2 cellular contexts compared by ENCODE assay signal in the genomic region with DNA sequence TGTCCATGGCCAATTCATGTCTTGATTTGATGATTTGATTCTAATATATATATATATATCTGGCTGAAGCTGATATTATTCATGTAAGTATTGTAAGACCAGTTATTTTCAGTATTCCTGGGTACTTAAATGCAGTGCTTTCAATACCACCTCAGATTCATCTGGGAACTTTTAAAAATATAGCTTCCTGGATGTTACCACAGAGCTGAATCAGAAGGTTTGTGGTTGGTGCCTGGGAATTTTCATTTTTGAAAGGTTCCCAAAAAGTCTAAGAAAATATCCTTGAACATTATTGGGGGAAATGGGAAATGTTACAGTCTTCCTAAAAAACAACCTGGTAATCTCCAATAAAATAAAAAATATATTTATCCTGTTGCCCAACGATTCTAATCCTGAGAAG.
TF ChIP-seq lines count a peak whose summit lies in the region.

No MANE protein-coding gene starts in this region.

TF ChIP-seq in SK-N-SH, 30 proteins besides CTCF, POLR2A, EP300 and RAD21 (continued from another document):
- TF ChIP-seq, protein P1, sequence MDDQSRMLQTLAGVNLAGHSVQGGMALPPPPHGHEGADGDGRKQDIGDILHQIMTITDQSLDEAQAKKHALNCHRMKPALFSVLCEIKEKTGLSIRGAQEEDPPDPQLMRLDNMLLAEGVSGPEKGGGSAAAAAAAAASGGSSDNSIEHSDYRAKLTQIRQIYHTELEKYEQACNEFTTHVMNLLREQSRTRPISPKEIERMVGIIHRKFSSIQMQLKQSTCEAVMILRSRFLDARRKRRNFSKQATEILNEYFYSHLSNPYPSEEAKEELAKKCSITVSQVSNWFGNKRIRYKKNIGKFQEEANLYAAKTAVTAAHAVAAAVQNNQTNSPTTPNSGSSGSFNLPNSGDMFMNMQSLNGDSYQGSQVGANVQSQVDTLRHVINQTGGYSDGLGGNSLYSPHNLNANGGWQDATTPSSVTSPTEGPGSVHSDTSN (IDR thresholded peaks at IDR 0.05): peak; percentile 53; the same call in 1 of the 2 replicates
- no peak for TF ChIP-seq TAF1 (IDR thresholded peaks at IDR 0.05; ENCODE audit: borderline replicate concordance, low read depth, low read length)
- TF ChIP-seq, protein P2, sequence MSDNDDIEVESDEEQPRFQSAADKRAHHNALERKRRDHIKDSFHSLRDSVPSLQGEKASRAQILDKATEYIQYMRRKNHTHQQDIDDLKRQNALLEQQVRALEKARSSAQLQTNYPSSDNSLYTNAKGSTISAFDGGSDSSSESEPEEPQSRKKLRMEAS (IDR thresholded peaks at IDR 0.05; ENCODE audit: low read depth): no peak
- no peak for TF ChIP-seq NFIC (IDR thresholded peaks at IDR 0.05; ENCODE audit: borderline replicate concordance)
- no peak for TF ChIP-seq MXI1 (IDR thresholded peaks at IDR 0.05; ENCODE audit: low read depth, low read length)
- TF ChIP-seq FOXJ3 (CRISPR knock-in tag; IDR thresholded peaks at IDR 0.05): no peak
- TF ChIP-seq JUND (IDR thresholded peaks at IDR 0.05): 0 out of 2 replicates have a peak, but pooled peaks have one; percentile 26
- TF ChIP-seq, protein P3, sequence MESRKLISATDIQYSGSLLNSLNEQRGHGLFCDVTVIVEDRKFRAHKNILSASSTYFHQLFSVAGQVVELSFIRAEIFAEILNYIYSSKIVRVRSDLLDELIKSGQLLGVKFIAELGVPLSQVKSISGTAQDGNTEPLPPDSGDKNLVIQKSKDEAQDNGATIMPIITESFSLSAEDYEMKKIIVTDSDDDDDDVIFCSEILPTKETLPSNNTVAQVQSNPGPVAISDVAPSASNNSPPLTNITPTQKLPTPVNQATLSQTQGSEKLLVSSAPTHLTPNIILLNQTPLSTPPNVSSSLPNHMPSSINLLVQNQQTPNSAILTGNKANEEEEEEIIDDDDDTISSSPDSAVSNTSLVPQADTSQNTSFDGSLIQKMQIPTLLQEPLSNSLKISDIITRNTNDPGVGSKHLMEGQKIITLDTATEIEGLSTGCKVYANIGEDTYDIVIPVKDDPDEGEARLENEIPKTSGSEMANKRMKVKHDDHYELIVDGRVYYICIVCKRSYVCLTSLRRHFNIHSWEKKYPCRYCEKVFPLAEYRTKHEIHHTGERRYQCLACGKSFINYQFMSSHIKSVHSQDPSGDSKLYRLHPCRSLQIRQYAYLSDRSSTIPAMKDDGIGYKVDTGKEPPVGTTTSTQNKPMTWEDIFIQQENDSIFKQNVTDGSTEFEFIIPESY (IDR thresholded peaks at IDR 0.05; ENCODE audit: borderline replicate concordance, low read depth): no peak
- TF ChIP-seq, protein P4, sequence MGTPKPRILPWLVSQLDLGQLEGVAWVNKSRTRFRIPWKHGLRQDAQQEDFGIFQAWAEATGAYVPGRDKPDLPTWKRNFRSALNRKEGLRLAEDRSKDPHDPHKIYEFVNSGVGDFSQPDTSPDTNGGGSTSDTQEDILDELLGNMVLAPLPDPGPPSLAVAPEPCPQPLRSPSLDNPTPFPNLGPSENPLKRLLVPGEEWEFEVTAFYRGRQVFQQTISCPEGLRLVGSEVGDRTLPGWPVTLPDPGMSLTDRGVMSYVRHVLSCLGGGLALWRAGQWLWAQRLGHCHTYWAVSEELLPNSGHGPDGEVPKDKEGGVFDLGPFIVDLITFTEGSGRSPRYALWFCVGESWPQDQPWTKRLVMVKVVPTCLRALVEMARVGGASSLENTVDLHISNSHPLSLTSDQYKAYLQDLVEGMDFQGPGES (IDR thresholded peaks at IDR 0.05; ENCODE audit: low read depth, low read length): no peak
- TF ChIP-seq GATA2 (CRISPR knock-in tag; IDR thresholded peaks at IDR 0.05): no peak
- no peak for TF ChIP-seq GABPA (IDR thresholded peaks at IDR 0.05; ENCODE audit: low read depth)
- TF ChIP-seq MEF2A (IDR thresholded peaks at IDR 0.05; ENCODE audit: borderline replicate concordance, low read depth): no peak
- TF ChIP-seq, protein P5, sequence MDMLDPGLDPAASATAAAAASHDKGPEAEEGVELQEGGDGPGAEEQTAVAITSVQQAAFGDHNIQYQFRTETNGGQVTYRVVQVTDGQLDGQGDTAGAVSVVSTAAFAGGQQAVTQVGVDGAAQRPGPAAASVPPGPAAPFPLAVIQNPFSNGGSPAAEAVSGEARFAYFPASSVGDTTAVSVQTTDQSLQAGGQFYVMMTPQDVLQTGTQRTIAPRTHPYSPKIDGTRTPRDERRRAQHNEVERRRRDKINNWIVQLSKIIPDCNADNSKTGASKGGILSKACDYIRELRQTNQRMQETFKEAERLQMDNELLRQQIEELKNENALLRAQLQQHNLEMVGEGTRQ (IDR thresholded peaks at IDR 0.05; ENCODE audit: borderline replicate concordance, low read depth, low read length): no peak
- no peak for TF ChIP-seq EZH2phosphoT487 (IDR thresholded peaks at IDR 0.05; ENCODE audit: borderline replicate concordance, low read depth)
- no peak for TF ChIP-seq YY1 (IDR thresholded peaks at IDR 0.05; ENCODE audit: low read depth)
- peak; percentile 78 for TF ChIP-seq TCF12 (IDR thresholded peaks at IDR 0.05)
- no peak for TF ChIP-seq SIN3A (IDR thresholded peaks at IDR 0.05; ENCODE audit: borderline replicate concordance, low read depth, low read length)
- no peak for TF ChIP-seq RFX5 (IDR thresholded peaks at IDR 0.05; ENCODE audit: low read length)
- peak; percentile 8; the same call in 1 of the 2 replicates for TF ChIP-seq FOSL2 (IDR thresholded peaks at IDR 0.05; ENCODE audit: borderline replicate concordance, low read depth)

TF ChIP-seq in WTC11, 78 proteins besides CTCF, POLR2A, EP300 and RAD21:
- TF ChIP-seq, protein P6, sequence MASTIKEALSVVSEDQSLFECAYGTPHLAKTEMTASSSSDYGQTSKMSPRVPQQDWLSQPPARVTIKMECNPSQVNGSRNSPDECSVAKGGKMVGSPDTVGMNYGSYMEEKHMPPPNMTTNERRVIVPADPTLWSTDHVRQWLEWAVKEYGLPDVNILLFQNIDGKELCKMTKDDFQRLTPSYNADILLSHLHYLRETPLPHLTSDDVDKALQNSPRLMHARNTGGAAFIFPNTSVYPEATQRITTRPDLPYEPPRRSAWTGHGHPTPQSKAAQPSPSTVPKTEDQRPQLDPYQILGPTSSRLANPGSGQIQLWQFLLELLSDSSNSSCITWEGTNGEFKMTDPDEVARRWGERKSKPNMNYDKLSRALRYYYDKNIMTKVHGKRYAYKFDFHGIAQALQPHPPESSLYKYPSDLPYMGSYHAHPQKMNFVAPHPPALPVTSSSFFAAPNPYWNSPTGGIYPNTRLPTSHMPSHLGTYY (CRISPR knock-in tag; IDR thresholded peaks at IDR 0.05): no peak
- no peak for TF ChIP-seq NR1H2 (CRISPR knock-in tag; IDR thresholded peaks at IDR 0.05)
- TF ChIP-seq ZNF317 (CRISPR knock-in tag; IDR thresholded peaks at IDR 0.05; ENCODE audit: borderline replicate concordance, low read depth): no peak
- TF ChIP-seq, protein P7, sequence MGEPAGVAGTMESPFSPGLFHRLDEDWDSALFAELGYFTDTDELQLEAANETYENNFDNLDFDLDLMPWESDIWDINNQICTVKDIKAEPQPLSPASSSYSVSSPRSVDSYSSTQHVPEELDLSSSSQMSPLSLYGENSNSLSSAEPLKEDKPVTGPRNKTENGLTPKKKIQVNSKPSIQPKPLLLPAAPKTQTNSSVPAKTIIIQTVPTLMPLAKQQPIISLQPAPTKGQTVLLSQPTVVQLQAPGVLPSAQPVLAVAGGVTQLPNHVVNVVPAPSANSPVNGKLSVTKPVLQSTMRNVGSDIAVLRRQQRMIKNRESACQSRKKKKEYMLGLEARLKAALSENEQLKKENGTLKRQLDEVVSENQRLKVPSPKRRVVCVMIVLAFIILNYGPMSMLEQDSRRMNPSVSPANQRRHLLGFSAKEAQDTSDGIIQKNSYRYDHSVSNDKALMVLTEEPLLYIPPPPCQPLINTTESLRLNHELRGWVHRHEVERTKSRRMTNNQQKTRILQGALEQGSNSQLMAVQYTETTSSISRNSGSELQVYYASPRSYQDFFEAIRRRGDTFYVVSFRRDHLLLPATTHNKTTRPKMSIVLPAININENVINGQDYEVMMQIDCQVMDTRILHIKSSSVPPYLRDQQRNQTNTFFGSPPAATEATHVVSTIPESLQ (CRISPR knock-in tag; IDR thresholded peaks at IDR 0.05): no peak
- no peak for TF ChIP-seq TEAD1 (CRISPR knock-in tag; IDR thresholded peaks at IDR 0.05)
- TF ChIP-seq GRHL2 (CRISPR knock-in tag; IDR thresholded peaks at IDR 0.05; ENCODE audit: insufficient replicate concordance, severe bottlenecking): no peak
- no peak for TF ChIP-seq JAZF1 (CRISPR knock-in tag; IDR thresholded peaks at IDR 0.05)
- no peak for TF ChIP-seq NFE2L1 (CRISPR knock-in tag; IDR thresholded peaks at IDR 0.05)
- no peak for TF ChIP-seq NFYB (CRISPR knock-in tag; conservative IDR thresholded peaks at IDR 0.05; ENCODE audit: low read depth)
